7 cellular contexts compared by ENCODE assay signal in genomic region chr10:103712146-103712545, GRCh38.
"Had no signal": no experiment of that assay in that cellular context is flagged by ENCODE, and none has a peak within 500 bp of the region (broad histone marks: within the 10 kb centered on the region; RNA-seq: fewer than 3 reads in every experiment).

No MANE protein-coding gene starts in this region.

- H3K27ac ChIP-seq: ascending aorta, brain microvascular endothelial cell, spleen, tibial artery, WERI-Rb-1 had no signal

- H3K4me3 ChIP-seq: ascending aorta, esophagus squamous epithelium, sigmoid colon, spleen, tibial artery had no signal

- DNase-seq: esophagus squamous epithelium had no signal

- H3K27me3 ChIP-seq: ascending aorta, brain microvascular endothelial cell, esophagus squamous epithelium, sigmoid colon, spleen, tibial artery had no signal
